Comparison of ENCODE assay signal across 8 cellular contexts in the genomic region with DNA sequence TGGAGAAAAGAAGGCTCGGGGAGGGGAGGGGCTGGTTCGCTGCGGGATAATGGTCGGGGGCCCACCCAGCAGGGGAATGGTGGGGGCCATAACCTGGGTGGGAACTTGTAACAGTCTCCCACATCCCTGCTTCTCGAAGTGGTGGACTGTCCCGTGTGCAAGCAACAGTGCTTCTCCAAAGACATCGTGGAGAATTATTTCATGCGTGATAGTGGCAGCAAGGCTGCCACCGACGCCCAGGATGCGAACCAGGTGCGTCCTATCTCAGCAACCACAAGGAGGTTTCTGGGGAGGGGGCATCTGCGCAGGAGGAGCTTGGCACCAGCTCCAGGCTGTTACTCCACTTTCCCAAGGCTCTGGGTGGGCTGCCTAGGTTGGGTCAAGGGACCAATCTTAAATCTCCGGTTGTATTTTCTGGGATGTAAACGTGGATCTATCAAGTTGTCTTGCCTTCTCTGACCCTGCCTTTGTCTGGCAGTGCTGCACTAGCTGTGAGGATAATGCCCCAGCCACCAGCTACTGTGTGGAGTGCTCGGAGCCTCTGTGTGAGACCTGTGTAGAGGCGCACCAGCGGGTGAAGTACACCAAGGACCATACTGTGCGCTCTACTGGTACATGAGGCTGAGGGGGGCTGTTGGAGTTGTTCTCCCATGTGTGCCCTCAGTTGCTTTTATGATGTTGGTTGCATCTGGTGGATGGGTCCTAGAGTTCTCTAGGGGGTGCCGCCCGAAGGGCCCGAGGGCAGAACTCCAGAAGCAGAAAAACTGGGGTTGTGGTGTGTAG. TPM values are rescaled to one million over a fixed set of nuclear protein-coding genes. Genes with fewer than 3 reads are reported as not detected.
DNase-seq lines count a peak whose midpoint lies in the region; ATAC-seq and TF ChIP-seq lines count a peak whose summit lies in the region.

No MANE protein-coding gene starts in this region.

- peak overlapping the region in 1 of 2 donors; percentile 54 for H3K27ac ChIP-seq in liver (ENCODE audit: low read depth in 1 of 2, low read length in 2 of 2)
- H3K27ac ChIP-seq in thoracic aorta, result peak overlapping the region; percentile 61 to 63

- H3K27ac Mint-ChIP-seq in activated CD8-positive, alpha-beta memory T cell treated with anti-CD3 and anti-CD28 coated beads, Interleukin-2, amount 10 ng/mL, durations not matched to agents 7 days and 5 days, result peak overlapping the region; percentile 89

- H3K36me3 ChIP-seq in liver (ENCODE audit: control insufficient read depth in 4 of 4, insufficient read depth in 3 of 4, low read depth in 1 of 4, low read length in 3 of 4) (peaks cover 24 to 35% (median 30%) of the 10 kb centered on the region in 4 donors), thoracic aorta (peaks cover 34% of the 10 kb centered on the region)

- no peak for DNase-seq in activated CD8-positive, alpha-beta memory T cell treated with anti-CD3 and anti-CD28 coated beads, Interleukin-2, amount 10 ng/mL, durations not matched to agents 7 days and 5 days
- no peak for DNase-seq in activated CD8-positive, alpha-beta memory T cell treated with anti-CD3 and anti-CD28 coated beads for 24 hours
- DNase-seq in astrocyte of the hippocampus (ENCODE audit: low read depth, low spot score), result peak; percentile 25
- no peak for DNase-seq in thoracic aorta (ENCODE audit: low spot score)
- DNase-seq in medulla oblongata (ENCODE audit: extremely low spot score), result no peak

- TF ChIP-seq CTCF in liver (IDR thresholded peaks at IDR 0.05; ENCODE audit: low read depth, low read length, missing input control) (no peak), thoracic aorta (IDR thresholded peaks at IDR 0.05) (no peak)

- CTCF ChIA-PET in activated CD8-positive, alpha-beta memory T cell treated with anti-CD3 and anti-CD28 coated beads, Interleukin-2, amount 10 ng/mL, durations not matched to agents 7 days and 5 days (lab: Charles Lee), result interaction anchor here (0.7 to 3.2 kb wide), 4 partner anchors 8 to 32 kb away, joined by 3 to 36 read pairs (median 8); a partner anchor contains a TSS

- H3K9me3 ChIP-seq in liver (ENCODE audit: control insufficient read depth in 4 of 4, low read length in 3 of 4) (no peaks in the 10 kb centered on the region), thoracic aorta (no peaks in the 10 kb centered on the region)

- no peaks in the 10 kb centered on the region for H3K27me3 ChIP-seq in liver (ENCODE audit: control insufficient read depth in 4 of 4, insufficient read depth in 4 of 4, low read length in 3 of 4)
- no peaks in the 10 kb centered on the region for H3K27me3 ChIP-seq in thoracic aorta (replicated peaks; ENCODE audit: insufficient read depth)

- H3K4me1 ChIP-seq in liver (ENCODE audit: control insufficient read depth in 4 of 4, insufficient read depth in 4 of 4, low read length in 3 of 4) (peaks cover 11 to 27% (median 20%) of the 10 kb centered on the region in 4 donors), thoracic aorta (ENCODE audit: control insufficient read depth in 1 of 2, low read depth in 2 of 2) (peaks cover 20 to 21% of the 10 kb centered on the region in 2 donors)

- peaks cover 2% of the 10 kb centered on the region for H3K27me3 Mint-ChIP-seq in activated CD8-positive, alpha-beta memory T cell treated with anti-CD3 and anti-CD28 coated beads, Interleukin-2, amount 10 ng/mL, durations not matched to agents 7 days and 5 days

- H3K9ac ChIP-seq in liver (ENCODE audit: low read depth in 1 of 2, low read length in 2 of 2), result peak overlapping the region; percentile 41 to 83

- no peak for TF ChIP-seq RAD21 in liver (IDR thresholded peaks at IDR 0.05)

- ATAC-seq in activated CD8-positive, alpha-beta memory T cell treated with anti-CD3 and anti-CD28 coated beads, Interleukin-2, amount 10 ng/mL, durations not matched to agents 7 days and 5 days, result no peak
- ATAC-seq in thoracic aorta (ENCODE audit: insufficient number of reproducible peaks, low FRiP score, low read depth) (no peak), GM21529 (IDR thresholded peaks at IDR 0.05; ENCODE audit: unreplicated experiment) (no peak), HG03571 (IDR thresholded peaks at IDR 0.05; ENCODE audit: unreplicated experiment) (no peak)

- peaks cover 43% of the 10 kb centered on the region for H3K36me3 Mint-ChIP-seq in activated CD8-positive, alpha-beta memory T cell treated with anti-CD3 and anti-CD28 coated beads, Interleukin-2, amount 10 ng/mL, durations not matched to agents 7 days and 5 days

- H3K4me3 Mint-ChIP-seq in activated CD8-positive, alpha-beta memory T cell treated with anti-CD3 and anti-CD28 coated beads, Interleukin-2, amount 10 ng/mL, durations not matched to agents 7 days and 5 days, result peak overlapping the region; percentile 96

- H3K9me3 Mint-ChIP-seq in activated CD8-positive, alpha-beta memory T cell treated with anti-CD3 and anti-CD28 coated beads, Interleukin-2, amount 10 ng/mL, durations not matched to agents 7 days and 5 days (ENCODE audit: low read depth), result no peaks in the 10 kb centered on the region

- peak overlapping the region; percentile 79 to 92 (median 85) for H3K4me3 ChIP-seq in liver (ENCODE audit: low read depth in 1 of 3, low read length in 3 of 3)
- H3K4me3 ChIP-seq in thoracic aorta, result peak overlapping the region; percentile 84

- 15% methylated on average over 22 of the region's 22 CpGs for WGBS in liver

- peaks cover 33% of the 10 kb centered on the region for H3K4me1 Mint-ChIP-seq in activated CD8-positive, alpha-beta memory T cell treated with anti-CD3 and anti-CD28 coated beads, Interleukin-2, amount 10 ng/mL, durations not matched to agents 7 days and 5 days

TF ChIP-seq in liver, 16 proteins besides CTCF, POLR2A, EP300 and RAD21:
- TF ChIP-seq RXRA (IDR thresholded peaks at IDR 0.05) (no peak), FOXA1 (IDR thresholded peaks at IDR 0.05) (no peak), HNF4A (conservative IDR thresholded peaks at IDR 0.05) (no peak), YY1 (IDR thresholded peaks at IDR 0.05) (no peak), TAF1 (conservative IDR thresholded peaks at IDR 0.05) (no peak), EGR1 (IDR thresholded peaks at IDR 0.05; ENCODE audit: low read depth in 2 of 2) (no peak), GABPA (IDR thresholded peaks at IDR 0.05 in 1 of 2, conservative IDR thresholded peaks at IDR 0.05 in 1 of 2) (no peak), NR2F2 (IDR thresholded peaks at IDR 0.05) (no peak), SP1 (IDR thresholded peaks at IDR 0.05) (no peak)
- TF ChIP-seq, protein P1, sequence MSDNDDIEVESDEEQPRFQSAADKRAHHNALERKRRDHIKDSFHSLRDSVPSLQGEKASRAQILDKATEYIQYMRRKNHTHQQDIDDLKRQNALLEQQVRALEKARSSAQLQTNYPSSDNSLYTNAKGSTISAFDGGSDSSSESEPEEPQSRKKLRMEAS (IDR thresholded peaks at IDR 0.05), result no peak
- TF ChIP-seq, protein P2, sequence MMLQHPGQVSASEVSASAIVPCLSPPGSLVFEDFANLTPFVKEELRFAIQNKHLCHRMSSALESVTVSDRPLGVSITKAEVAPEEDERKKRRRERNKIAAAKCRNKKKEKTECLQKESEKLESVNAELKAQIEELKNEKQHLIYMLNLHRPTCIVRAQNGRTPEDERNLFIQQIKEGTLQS (IDR thresholded peaks at IDR 0.05), result no peak
- TF ChIP-seq, protein P3, sequence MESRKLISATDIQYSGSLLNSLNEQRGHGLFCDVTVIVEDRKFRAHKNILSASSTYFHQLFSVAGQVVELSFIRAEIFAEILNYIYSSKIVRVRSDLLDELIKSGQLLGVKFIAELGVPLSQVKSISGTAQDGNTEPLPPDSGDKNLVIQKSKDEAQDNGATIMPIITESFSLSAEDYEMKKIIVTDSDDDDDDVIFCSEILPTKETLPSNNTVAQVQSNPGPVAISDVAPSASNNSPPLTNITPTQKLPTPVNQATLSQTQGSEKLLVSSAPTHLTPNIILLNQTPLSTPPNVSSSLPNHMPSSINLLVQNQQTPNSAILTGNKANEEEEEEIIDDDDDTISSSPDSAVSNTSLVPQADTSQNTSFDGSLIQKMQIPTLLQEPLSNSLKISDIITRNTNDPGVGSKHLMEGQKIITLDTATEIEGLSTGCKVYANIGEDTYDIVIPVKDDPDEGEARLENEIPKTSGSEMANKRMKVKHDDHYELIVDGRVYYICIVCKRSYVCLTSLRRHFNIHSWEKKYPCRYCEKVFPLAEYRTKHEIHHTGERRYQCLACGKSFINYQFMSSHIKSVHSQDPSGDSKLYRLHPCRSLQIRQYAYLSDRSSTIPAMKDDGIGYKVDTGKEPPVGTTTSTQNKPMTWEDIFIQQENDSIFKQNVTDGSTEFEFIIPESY (IDR thresholded peaks at IDR 0.05), result no peak
TF ChIP-seq in liver: peak in this region for 0.

RNA-seq across cellular contexts. Expression of a gene that starts 1.6 kb away (rescaled TPM):
- total RNA-seq in activated CD8-positive, alpha-beta memory T cell treated with anti-CD3 and anti-CD28 coated beads, Interleukin-2, amount 10 ng/mL, durations not matched to agents 7 days and 5 days, result 100 to 1,000 TPM; 488 to 571 TPM
- total RNA-seq in liver (100 to 1,000 TPM in 1 of 2 donors, 10 to 100 TPM in 1; 80.5 to 157 TPM), thoracic aorta (100 to 1,000 TPM; 192 to 204 TPM)
- 10 to 100 TPM; 47.1 to 88.0 TPM for polyA plus RNA-seq in liver

RNA-seq across cellular contexts. Expression of a gene that starts 9.4 kb away (rescaled TPM):
- 100 to 1,000 TPM in 1 of 2 experiments, 10 to 100 TPM in 1; 96.4 to 108 TPM for total RNA-seq in activated CD8-positive, alpha-beta memory T cell treated with anti-CD3 and anti-CD28 coated beads, Interleukin-2, amount 10 ng/mL, durations not matched to agents 7 days and 5 days
- total RNA-seq in liver (10 to 100 TPM; 58.0 to 69.5 TPM), thoracic aorta (10 to 100 TPM; 90.3 to 98.8 TPM)
- polyA plus RNA-seq in liver, result 100 to 1,000 TPM in 1 of 2 donors, 10 to 100 TPM in 1; 97.1 to 107 TPM

RNA-seq across cellular contexts. Expression of a gene that starts 12.9 kb away (rescaled TPM):
- 100 to 1,000 TPM in 1 of 2 experiments, 10 to 100 TPM in 1; 87.6 to 109 TPM for total RNA-seq in activated CD8-positive, alpha-beta memory T cell treated with anti-CD3 and anti-CD28 coated beads, Interleukin-2, amount 10 ng/mL, durations not matched to agents 7 days and 5 days
- total RNA-seq in liver (10 to 100 TPM; 12.1 to 30.7 TPM), thoracic aorta (10 to 100 TPM; 17.1 to 18.9 TPM)
- polyA plus RNA-seq in liver, result 10 to 100 TPM in 1 of 2 donors, 1 to 10 TPM in 1; 7.6 to 23.4 TPM

RNA-seq across cellular contexts. Expression of a gene that starts 25.9 kb away (rescaled TPM):
- 10 to 100 TPM; 15.1 to 16.9 TPM for total RNA-seq in activated CD8-positive, alpha-beta memory T cell treated with anti-CD3 and anti-CD28 coated beads, Interleukin-2, amount 10 ng/mL, durations not matched to agents 7 days and 5 days
- total RNA-seq in liver (1 to 10 TPM; 2.1 to 3.2 TPM), thoracic aorta (10 to 100 TPM; 10.4 to 10.9 TPM)
- 1 to 10 TPM; 2.2 to 4.0 TPM for polyA plus RNA-seq in liver

RNA-seq across cellular contexts. Expression of a gene that starts 27.7 kb away (rescaled TPM):
- total RNA-seq in activated CD8-positive, alpha-beta memory T cell treated with anti-CD3 and anti-CD28 coated beads, Interleukin-2, amount 10 ng/mL, durations not matched to agents 7 days and 5 days, result 10 to 100 TPM; 18.1 to 19.5 TPM
- 10 to 100 TPM in 1 of 2 donors, 1 to 10 TPM in 1; 9.3 to 21.1 TPM for total RNA-seq in liver
- 1 to 10 TPM; 4.9 to 8.2 TPM for polyA plus RNA-seq in liver
- 10 to 100 TPM; 44.9 to 46.8 TPM for total RNA-seq in thoracic aorta
